9 cellular contexts compared by ENCODE assay signal in the genomic region with DNA sequence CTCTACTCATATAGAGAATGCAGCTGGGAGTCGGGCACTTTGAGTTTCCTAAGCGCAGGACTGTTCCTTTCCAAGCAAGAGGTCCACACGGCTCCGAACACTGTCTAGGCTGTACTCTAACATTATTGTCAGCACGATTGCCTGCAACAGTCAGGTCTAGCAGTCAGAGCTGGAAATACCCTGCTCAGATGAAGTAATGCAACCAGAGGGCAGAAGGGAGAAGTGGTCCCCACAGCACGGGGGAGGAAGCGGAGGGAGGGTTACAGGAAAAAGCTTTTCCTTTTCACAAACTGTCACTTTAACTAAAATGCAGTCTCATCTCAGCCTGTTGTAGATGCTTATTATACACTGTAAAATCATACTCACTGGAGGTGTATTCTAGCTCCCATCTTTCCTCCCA.
DNase-seq lines count a peak whose midpoint lies in the region; ATAC-seq, FAIRE-seq and TF ChIP-seq lines count a peak whose summit lies in the region.
"Had no signal": no experiment of that assay in that cellular context is flagged by ENCODE, and none has a peak within 500 bp of the region (broad histone marks: within the 10 kb centered on the region; RNA-seq: fewer than 3 reads in every experiment).

No MANE protein-coding gene starts in this region.

- ATAC-seq in GM19463 (IDR thresholded peaks at IDR 0.05; ENCODE audit: unreplicated experiment) (peak; percentile 53), HG03354 (IDR thresholded peaks at IDR 0.05; ENCODE audit: poor library complexity, severe bottlenecking, unreplicated experiment) (peak; percentile 61)
- ATAC-seq in effector memory CD8-positive, alpha-beta T cell (replicated peaks): peak; percentile 46

- H3K27me3 ChIP-seq in esophagus muscularis mucosa: no peaks in the 10 kb centered on the region

- no peak for TF ChIP-seq POLR2A in esophagus muscularis mucosa (IDR thresholded peaks at IDR 0.05; ENCODE audit: low read depth)

- TF ChIP-seq EP300 in esophagus muscularis mucosa (IDR thresholded peaks at IDR 0.05): no peak

- H3K27ac ChIP-seq in esophagus muscularis mucosa (replicated peaks in 1 of 4): no peak overlapping the region

- no peaks in the 10 kb centered on the region for H3K36me3 Mint-ChIP-seq in effector memory CD8-positive, alpha-beta T cell (ENCODE audit: insufficient read depth)

- intact Hi-C loops in esophagus muscularis mucosa (cut with DNase I): no loop called here

- DNase-seq in GDM1 (lab: John Stamatoyannopoulos, UW): peak; percentile 93
- DNase-seq in effector memory CD8-positive, alpha-beta T cell: no peak
- no peak for DNase-seq in G401 (ENCODE audit: low spot score)
- no peak for DNase-seq in kidney glomerular epithelial cell (lab: John Stamatoyannopoulos, UW)
- no peak for DNase-seq in esophagus muscularis mucosa (ENCODE audit: extremely low spot score)
- DNase-seq in RCC 7860 (ENCODE audit: low spot score): no peak

- no peaks in the 10 kb centered on the region for H3K9me3 ChIP-seq in esophagus muscularis mucosa

- H3K27ac Mint-ChIP-seq in effector memory CD8-positive, alpha-beta T cell: no peak overlapping the region

- WGBS in esophagus muscularis mucosa: 77% methylated on average over 7 of the region's 7 CpGs

- in situ Hi-C loops in G401 (cut with HindIII; ENCODE audit: low sequenced_read_pairs): no loop called here

- no peak for TF ChIP-seq CTCF in esophagus muscularis mucosa (IDR thresholded peaks at IDR 0.05)

- no peak overlapping the region for H3K4me3 Mint-ChIP-seq in effector memory CD8-positive, alpha-beta T cell
- H3K4me3 Mint-ChIP-seq: nephron had no signal

- H3K27me3 Mint-ChIP-seq in effector memory CD8-positive, alpha-beta T cell: peaks cover 16 to 35% of the 10 kb centered on the region in 2 donors

- peaks cover 0 to 5% (median 0%) of the 10 kb centered on the region in 4 donors for H3K4me1 ChIP-seq in esophagus muscularis mucosa

- H3K9me3 Mint-ChIP-seq in effector memory CD8-positive, alpha-beta T cell: no peaks in the 10 kb centered on the region
- H3K9me3 Mint-ChIP-seq: nephron had no signal

- H3K36me3 ChIP-seq in esophagus muscularis mucosa: no peaks in the 10 kb centered on the region

- no peak overlapping the region for H3K4me3 ChIP-seq in esophagus muscularis mucosa

- FAIRE-seq in RCC 7860 (lab: Jason Lieb, UNC): no peak

- no peaks in the 10 kb centered on the region for H3K4me1 Mint-ChIP-seq in effector memory CD8-positive, alpha-beta T cell (ENCODE audit: low read depth in 2 of 2)
